ENCODE assay signal across 1 cellular context in the genomic region with DNA sequence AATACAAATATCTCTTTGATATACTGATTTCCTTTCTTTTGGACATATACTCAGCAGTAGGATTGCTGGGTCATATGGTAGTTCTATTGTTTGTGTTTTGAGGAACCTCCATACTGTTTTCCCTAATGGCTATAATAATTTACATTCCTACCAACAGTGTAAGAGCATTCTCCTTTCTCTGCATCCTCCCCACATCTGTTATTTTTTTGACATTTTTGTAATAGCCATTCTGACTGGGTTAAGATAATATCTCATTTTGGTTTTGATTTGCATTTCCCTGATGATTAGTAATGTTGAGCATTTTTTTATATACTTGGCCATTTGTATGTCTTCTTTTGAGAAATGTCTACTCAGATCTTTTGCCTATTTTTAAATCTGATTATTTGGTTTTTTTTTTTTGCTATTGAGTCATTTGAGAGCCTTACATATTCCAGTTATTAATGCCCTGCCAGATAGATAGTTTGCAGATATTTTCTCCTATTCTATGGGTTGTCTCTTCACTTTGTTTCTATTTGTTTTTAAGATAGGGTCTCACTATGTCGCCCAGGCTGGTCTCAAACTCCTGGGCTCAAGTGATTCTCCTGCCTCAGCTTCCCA.
TF ChIP-seq lines count a peak whose summit lies in the region.

No MANE protein-coding gene starts in this region.

TF ChIP-seq in SK-N-SH treated with all-trans-retinoic acid at 6 μM for 48 hours, 23 proteins besides CTCF, POLR2A, EP300 and RAD21 (continued from another document):
- TF ChIP-seq ZNF70 (CRISPR knock-in tag; IDR thresholded peaks at IDR 0.05), result no peak
- TF ChIP-seq GLIS3 (CRISPR knock-in tag; IDR thresholded peaks at IDR 0.05), result no peak
- TF ChIP-seq BACH2 (CRISPR knock-in tag; IDR thresholded peaks at IDR 0.05; ENCODE audit: borderline replicate concordance), result no peak
- no peak for TF ChIP-seq OSR1 (CRISPR knock-in tag; IDR thresholded peaks at IDR 0.05)
- TF ChIP-seq, protein P1, sequence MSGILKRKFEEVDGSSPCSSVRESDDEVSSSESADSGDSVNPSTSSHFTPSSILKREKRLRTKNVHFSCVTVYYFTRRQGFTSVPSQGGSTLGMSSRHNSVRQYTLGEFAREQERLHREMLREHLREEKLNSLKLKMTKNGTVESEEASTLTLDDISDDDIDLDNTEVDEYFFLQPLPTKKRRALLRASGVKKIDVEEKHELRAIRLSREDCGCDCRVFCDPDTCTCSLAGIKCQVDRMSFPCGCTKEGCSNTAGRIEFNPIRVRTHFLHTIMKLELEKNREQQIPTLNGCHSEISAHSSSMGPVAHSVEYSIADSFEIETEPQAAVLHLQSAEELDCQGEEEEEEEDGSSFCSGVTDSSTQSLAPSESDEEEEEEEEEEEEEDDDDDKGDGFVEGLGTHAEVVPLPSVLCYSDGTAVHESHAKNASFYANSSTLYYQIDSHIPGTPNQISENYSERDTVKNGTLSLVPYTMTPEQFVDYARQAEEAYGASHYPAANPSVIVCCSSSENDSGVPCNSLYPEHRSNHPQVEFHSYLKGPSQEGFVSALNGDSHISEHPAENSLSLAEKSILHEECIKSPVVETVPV (CRISPR knock-in tag; IDR thresholded peaks at IDR 0.05), result no peak
- TF ChIP-seq CSDC2 (CRISPR knock-in tag; IDR thresholded peaks at IDR 0.05), result no peak
